8 cellular contexts compared by ENCODE assay signal in the genomic region with DNA sequence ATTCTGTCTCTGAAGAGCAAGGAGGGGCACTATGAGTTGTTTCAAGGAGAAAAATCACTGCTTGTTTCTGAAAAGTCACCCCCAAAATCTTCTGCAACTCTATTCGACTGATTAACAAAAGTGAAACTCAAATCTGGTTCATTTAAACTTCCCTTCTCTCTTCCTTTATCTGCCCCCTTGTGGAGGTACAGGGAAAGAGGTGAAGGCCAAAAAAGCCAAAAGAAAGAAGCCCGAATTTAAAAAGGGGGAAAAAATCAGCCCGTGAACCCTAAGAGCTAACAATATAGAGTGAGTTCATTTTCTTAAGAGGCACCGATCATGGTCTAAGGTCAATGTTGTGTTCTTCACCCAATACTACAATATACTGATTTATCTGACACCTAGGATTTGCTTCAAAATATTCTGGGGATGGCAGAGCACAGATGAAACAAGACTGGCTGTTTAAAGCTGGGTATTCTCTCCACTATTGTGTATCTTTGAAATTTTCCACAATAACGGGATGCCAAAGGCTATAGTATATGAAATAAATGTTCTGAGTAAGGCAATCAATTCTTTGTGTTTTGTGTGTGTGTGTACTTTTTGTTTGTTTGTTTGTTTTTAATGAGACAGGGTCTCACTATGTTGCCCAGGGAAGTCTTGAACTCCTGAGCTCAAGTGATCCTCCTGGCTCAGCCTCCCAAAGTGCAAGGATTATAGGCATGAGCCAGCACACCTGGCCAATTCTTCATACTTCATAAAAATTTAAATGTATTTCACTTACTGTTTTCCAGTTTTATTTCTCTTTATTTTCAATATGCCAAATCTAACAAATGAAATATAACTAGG. TPM values are rescaled to one million over a fixed set of nuclear protein-coding genes. Genes with fewer than 3 reads are reported as not detected.
DNase-seq lines count a peak whose midpoint lies in the region; ATAC-seq and TF ChIP-seq lines count a peak whose summit lies in the region.

No MANE protein-coding gene starts in this region.

- DNase-seq in activated CD4-positive, alpha-beta T cell treated with anti-CD3 and anti-CD28 coated beads for 36 hours, result peak; percentile 36
- no peak for DNase-seq in activated CD4-positive, alpha-beta T cell treated with anti-CD3 and anti-CD28 coated beads for 1 hour
- DNase-seq in HFFc6 (peak; percentile 63), NOMO-1 treated with DMSO at 0.1 percent for 48 hours (lab: John Stamatoyannopoulos, UW; ENCODE audit: unreplicated experiment) (peak; percentile 73), heart left ventricle (peak in 2 of 5 donors; percentile 30), renal cortical epithelial cell (ENCODE audit: low read depth) (peak; percentile 57)
- DNase-seq in activated naive CD8-positive, alpha-beta T cell treated with anti-CD3 and anti-CD28 coated beads for 36 hours, result peak; percentile 6

- TF ChIP-seq POLR2A in heart left ventricle (IDR thresholded peaks at IDR 0.05), result no peak

- H3K27ac Mint-ChIP-seq in activated CD4-positive, alpha-beta T cell treated with anti-CD3 and anti-CD28 coated beads for 36 hours, result no peak overlapping the region
- H3K27ac Mint-ChIP-seq in HFFc6, result peak overlapping the region; percentile 51
- H3K27ac Mint-ChIP-seq in activated naive CD8-positive, alpha-beta T cell treated with anti-CD3 and anti-CD28 coated beads for 36 hours, result no peak overlapping the region

- POLR2A ChIA-PET in activated CD4-positive, alpha-beta T cell treated with anti-CD3 and anti-CD28 coated beads for 36 hours (lab: Charles Lee), result no interaction called here

- peak overlapping the region in 9 of 12 donors; percentile 22 to 53 (median 34) for H3K4me3 ChIP-seq in heart left ventricle

- WGBS in heart left ventricle, 4 donors, result 15 to 23% (median 18%) methylated on average over 5 of the region's 5 CpGs

- H3K4me1 ChIP-seq in heart left ventricle, result peaks cover 0 to 40% (median 8%) of the 10 kb centered on the region in 12 donors

- TF ChIP-seq CTCF in HFFc6 (IDR thresholded peaks at IDR 0.05) (peak; percentile 90), heart left ventricle (IDR thresholded peaks at IDR 0.05) (peak; percentile 61 to 89 (median 81))

- H3K27me3 ChIP-seq in heart left ventricle, result no peaks in the 10 kb centered on the region

- H3K4me3 Mint-ChIP-seq in activated CD4-positive, alpha-beta T cell treated with anti-CD3 and anti-CD28 coated beads for 36 hours, result no peak overlapping the region
- peak overlapping the region; percentile 77 for H3K4me3 Mint-ChIP-seq in HFFc6
- H3K4me3 Mint-ChIP-seq in activated naive CD8-positive, alpha-beta T cell treated with anti-CD3 and anti-CD28 coated beads for 36 hours, result no peak overlapping the region

- peak; percentile 72 for ATAC-seq in activated CD4-positive, alpha-beta T cell treated with anti-CD3 and anti-CD28 coated beads for 36 hours
- ATAC-seq in heart left ventricle, result peak in 3 of 4 donors; percentile 30 to 40 (median 39)
- no peak for ATAC-seq in HG03439 (IDR thresholded peaks at IDR 0.05; ENCODE audit: unreplicated experiment)

- peaks cover 6% of the 10 kb centered on the region for H3K4me1 Mint-ChIP-seq in activated CD4-positive, alpha-beta T cell treated with anti-CD3 and anti-CD28 coated beads for 36 hours
- peaks cover 53% of the 10 kb centered on the region for H3K4me1 Mint-ChIP-seq in HFFc6 (ENCODE audit: low read depth)
- peaks cover 6% of the 10 kb centered on the region for H3K4me1 Mint-ChIP-seq in activated naive CD8-positive, alpha-beta T cell treated with anti-CD3 and anti-CD28 coated beads for 36 hours

- H3K36me3 Mint-ChIP-seq in activated CD4-positive, alpha-beta T cell treated with anti-CD3 and anti-CD28 coated beads for 36 hours (ENCODE audit: low read depth), result peaks cover 8% of the 10 kb centered on the region
- no peaks in the 10 kb centered on the region for H3K36me3 Mint-ChIP-seq in HFFc6 (ENCODE audit: low read depth)
- H3K36me3 Mint-ChIP-seq in activated naive CD8-positive, alpha-beta T cell treated with anti-CD3 and anti-CD28 coated beads for 36 hours, result peaks cover 6% of the 10 kb centered on the region

- intact Hi-C loops in activated CD4-positive, alpha-beta T cell treated with anti-CD3 and anti-CD28 coated beads for 36 hours (cut with DNase I, micrococcal nuclease), result loop anchor here (1.0 to 5.0 kb wide), 6 partner anchors 97 to 631 kb away; no protein-coding TSS in a partner anchor
- intact Hi-C loops in heart left ventricle (cut with DNase I), result loop anchor here (1.0 to 10.0 kb wide), 10 partner anchors 54 to 336 kb away; a partner anchor contains a TSS

- H3K27me3 Mint-ChIP-seq in activated CD4-positive, alpha-beta T cell treated with anti-CD3 and anti-CD28 coated beads for 36 hours, result no peaks in the 10 kb centered on the region
- no peaks in the 10 kb centered on the region for H3K27me3 Mint-ChIP-seq in HFFc6 (ENCODE audit: insufficient read depth)
- H3K27me3 Mint-ChIP-seq in activated naive CD8-positive, alpha-beta T cell treated with anti-CD3 and anti-CD28 coated beads for 36 hours, result no peaks in the 10 kb centered on the region

- peaks cover 0 to 15% (median 4%) of the 10 kb centered on the region in 9 donors for H3K36me3 ChIP-seq in heart left ventricle

- H3K9me3 ChIP-seq in heart left ventricle, result no peaks in the 10 kb centered on the region

- no peaks in the 10 kb centered on the region for H3K9me3 Mint-ChIP-seq in activated CD4-positive, alpha-beta T cell treated with anti-CD3 and anti-CD28 coated beads for 36 hours (ENCODE audit: low read depth)
- no peaks in the 10 kb centered on the region for H3K9me3 Mint-ChIP-seq in HFFc6
- H3K9me3 Mint-ChIP-seq in activated naive CD8-positive, alpha-beta T cell treated with anti-CD3 and anti-CD28 coated beads for 36 hours, result no peaks in the 10 kb centered on the region

- CTCF ChIA-PET in activated CD4-positive, alpha-beta T cell treated with anti-CD3 and anti-CD28 coated beads for 36 hours (lab: Charles Lee), result interaction anchor here (0.6 to 4.4 kb wide), 34 partner anchors 9 to 473 kb away, joined by 3 to 26 read pairs (median 4); no protein-coding TSS in a partner anchor

- H3K27ac ChIP-seq in heart left ventricle, result peak overlapping the region in 11 of 12 donors; percentile 9 to 69 (median 50)

RNA-seq across cellular contexts. Expression of a gene that starts 55.0 kb away (rescaled TPM):
- total RNA-seq in activated CD4-positive, alpha-beta T cell treated with anti-CD3 and anti-CD28 coated beads for 36 hours, result 10 to 100 TPM; 21.0 to 23.9 TPM
- total RNA-seq in HFFc6 (2021; fragmentation: NEBNext Ultra II Directional; extraction: Animal tissue kit (Norgen Biotek cat#: 25700)), result 10 to 100 TPM; 10.7 to 17.1 (median 13.0) TPM
- 10 to 100 TPM; 18.5 to 20.6 TPM for total RNA-seq in activated naive CD8-positive, alpha-beta T cell treated with anti-CD3 and anti-CD28 coated beads for 36 hours
- total RNA-seq in heart left ventricle (10 to 100 TPM in 2 of 9 donors, 1 to 10 TPM in 7; 4.5 to 10.2 (median 8.3) TPM), renal cortical epithelial cell (4.5 and 8.8 TPM in 2 replicates)
- 1 to 10 TPM; 8.8 to 8.9 TPM for polyA plus RNA-seq in heart left ventricle
